Comparison of ENCODE assay signal across 8 cellular contexts in the genomic region with DNA sequence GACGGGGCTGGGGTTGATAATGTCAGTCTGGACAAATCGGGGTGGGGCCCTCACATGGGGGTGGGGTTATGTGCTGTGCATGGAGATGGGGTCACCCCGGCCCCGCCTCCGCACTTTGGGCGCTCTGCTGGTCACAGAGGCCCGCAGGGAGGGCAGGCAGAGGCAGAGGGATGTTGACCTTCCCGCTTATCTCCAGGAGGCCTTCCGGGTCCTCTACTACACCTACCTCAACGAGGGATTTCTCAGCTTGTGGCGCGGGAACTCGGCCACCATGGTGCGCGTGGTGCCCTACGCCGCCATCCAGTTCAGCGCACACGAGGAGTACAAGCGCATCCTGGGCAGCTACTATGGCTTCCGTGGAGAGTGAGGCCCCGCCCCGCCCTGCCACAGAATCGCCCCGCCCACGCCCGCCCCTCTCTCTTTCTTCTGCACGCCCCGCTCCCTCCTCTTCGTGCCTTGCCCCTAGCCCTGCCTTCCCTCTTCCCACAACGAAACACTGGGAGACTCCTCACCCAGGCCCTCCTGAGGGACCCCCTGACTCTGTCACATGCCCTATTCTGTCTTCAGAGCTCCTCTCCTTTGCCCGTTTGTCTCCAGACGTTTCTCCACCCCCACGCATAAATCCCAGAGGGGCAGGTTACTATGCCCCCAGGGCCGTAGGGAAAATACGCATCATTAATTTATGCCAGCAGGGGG. TPM values are rescaled to one million over a fixed set of nuclear protein-coding genes. Genes with fewer than 3 reads are reported as not detected.
DNase-seq lines count a peak whose midpoint lies in the region; ATAC-seq and TF ChIP-seq lines count a peak whose summit lies in the region.

No MANE protein-coding gene starts in this region.

- no peaks in the 10 kb centered on the region for H3K27me3 Mint-ChIP-seq in MCF 10A (ENCODE audit: insufficient read depth, unreplicated experiment)

- peak overlapping the region; percentile 50 to 71 for H3K27ac ChIP-seq in breast epithelium
- no peak overlapping the region for H3K27ac ChIP-seq in mammary epithelial cell (ENCODE audit: insufficient read depth, low read depth, low read length)
- H3K27ac ChIP-seq in aorta (ENCODE audit: low read depth in 1 of 2, low read length in 2 of 2): no peak overlapping the region

- CTCF ChIA-PET in MCF 10A (lab: Yijun Ruan, JAX) (no interaction called here), mammary epithelial cell (lab: Charles Lee; ENCODE audit: low non-redundant PET) (no interaction called here)

- no peaks in the 10 kb centered on the region for H3K9me3 ChIP-seq in breast epithelium
- no peaks in the 10 kb centered on the region for H3K9me3 ChIP-seq in mammary epithelial cell (replicated peaks; ENCODE audit: insufficient read depth, low read length)
- H3K9me3 ChIP-seq in aorta (ENCODE audit: control insufficient read depth, low read length): no peaks in the 10 kb centered on the region

- intact Hi-C loops in breast epithelium (cut with DNase I; ENCODE audit: low total_unique reads): no loop called here
- intact Hi-C loops in MCF 10A (cut with micrococcal nuclease): no loop called here
- intact Hi-C loops in mammary epithelial cell (cut with micrococcal nuclease): no loop called here
- intact Hi-C loops in aorta (cut with DNase I): no loop called here

- POLR2A ChIA-PET in MCF 10A (lab: Yijun Ruan, JAX): no interaction called here

- peak overlapping the region; percentile 52 for H2AFZ ChIP-seq in mammary epithelial cell (ENCODE audit: low read depth, low read length)

- TF ChIP-seq POLR2A in breast epithelium (IDR thresholded peaks at IDR 0.05): no peak

- no peak overlapping the region for H3K9ac ChIP-seq in mammary epithelial cell (ENCODE audit: insufficient read depth, low read length)

- ATAC-seq in aorta (ENCODE audit: low FRiP score) (peak; percentile 66), GM21528 (IDR thresholded peaks at IDR 0.05; ENCODE audit: low FRiP score, unreplicated experiment) (no peak)
- no peak for ATAC-seq in activated CD4-positive, CD25-positive, alpha-beta regulatory T cell treated with anti-CD3 and anti-CD28 coated beads, Interleukin-2, amount 50 U/mL, for 24 hours

- no peaks in the 10 kb centered on the region for H3K4me1 Mint-ChIP-seq in MCF 10A (ENCODE audit: insufficient read depth, unreplicated experiment)

- H3K4me1 ChIP-seq in breast epithelium (no peaks in the 10 kb centered on the region), mammary epithelial cell (ENCODE audit: insufficient read depth, low read length) (no peaks in the 10 kb centered on the region), aorta (ENCODE audit: control insufficient read depth in 1 of 2, insufficient read depth in 2 of 2, low read length in 2 of 2) (no peaks in the 10 kb centered on the region)

- H3K36me3 Mint-ChIP-seq in MCF 10A (ENCODE audit: insufficient read depth, unreplicated experiment): peaks cover 6% of the 10 kb centered on the region

- no peaks in the 10 kb centered on the region for H4K20me1 ChIP-seq in mammary epithelial cell (ENCODE audit: insufficient read depth, low read length)

- H3K27ac Mint-ChIP-seq in MCF 10A (ENCODE audit: low read depth, unreplicated experiment): no peak overlapping the region

- H3K27me3 ChIP-seq in breast epithelium (no peaks in the 10 kb centered on the region), mammary epithelial cell (ENCODE audit: insufficient read depth, low read length) (no peaks in the 10 kb centered on the region), kidney epithelial cell (ENCODE audit: control insufficient read depth, insufficient read depth, low read length) (peaks cover 3% of the 10 kb centered on the region), aorta (ENCODE audit: control insufficient read depth in 1 of 2, insufficient read depth in 2 of 2, low read length in 1 of 2) (no peaks in the 10 kb centered on the region)

- no peaks in the 10 kb centered on the region for H3K79me2 ChIP-seq in mammary epithelial cell (ENCODE audit: insufficient read depth, low read length)

- TF ChIP-seq CTCF in breast epithelium (IDR thresholded peaks at IDR 0.05) (no peak), MCF 10A (IDR thresholded peaks at IDR 0.05; ENCODE audit: unreplicated experiment) (no peak), mammary epithelial cell (conservative IDR thresholded peaks at IDR 0.05 in 1 of 2, IDR thresholded peaks at IDR 0.05 in 1 of 2; ENCODE audit: extremely low read depth in 1 of 2, insufficient read depth in 1 of 2, low read depth in 1 of 2, low read length in 2 of 2) (no peak), kidney epithelial cell (IDR thresholded peaks at IDR 0.05; ENCODE audit: insufficient read depth, low read length, poor library complexity, severe bottlenecking) (no peak)

- no peaks in the 10 kb centered on the region for H3K9me3 Mint-ChIP-seq in MCF 10A (ENCODE audit: unreplicated experiment)

- H3K4me3 ChIP-seq in breast epithelium (peak overlapping the region; percentile 27 to 70 (median 54)), mammary epithelial cell (replicated peaks in 1 of 3; ENCODE audit: insufficient read depth in 1 of 3, low read depth in 2 of 3, low read length in 3 of 3) (peak overlapping the region in 2 of 3 experiments; percentile 2 to 39), kidney epithelial cell (ENCODE audit: low read depth, low read length) (peak overlapping the region; percentile 50), aorta (ENCODE audit: low read length in 2 of 2) (no peak overlapping the region)

- no peak overlapping the region for H3K4me3 Mint-ChIP-seq in MCF 10A (ENCODE audit: unreplicated experiment)

- WGBS in mammary epithelial cell (ENCODE audit: low coverage, missing lambda C conversion rate): 50% methylated on average over 2 of the region's 36 CpGs
- 36 to 41% methylated on average over 30 to 36 of the region's 36 CpGs for WGBS in aorta, 2 donors

- BruUV-seq in MCF 10A (replicated peaks; lab: Mats Ljungman, UMichigan): no TSS peak
- BruUV-seq in mammary epithelial cell (replicated peaks; lab: Mats Ljungman, UMichigan): no TSS peak

- peak overlapping the region; percentile 53 for H3K4me2 ChIP-seq in mammary epithelial cell (ENCODE audit: insufficient read depth, low read depth, low read length)

- H3K36me3 ChIP-seq in breast epithelium (no peaks in the 10 kb centered on the region), mammary epithelial cell (ENCODE audit: insufficient read depth, low read length) (no peaks in the 10 kb centered on the region), kidney epithelial cell (ENCODE audit: control insufficient read depth, insufficient read depth, low read length) (no peaks in the 10 kb centered on the region), aorta (ENCODE audit: control insufficient read depth in 1 of 2, insufficient read depth in 2 of 2, low read length in 1 of 2) (peaks cover 0 to 1% of the 10 kb centered on the region in 2 donors)

- DNase-seq in breast epithelium (ENCODE audit: low spot score in 2 of 2) (peak in 1 of 2 donors; percentile 37), MCF 10A (ENCODE audit: unreplicated experiment) (no peak), mammary epithelial cell (no peak), kidney epithelial cell (ENCODE audit: low read depth) (no peak), aorta (peak; percentile 59 to 83), NK-92 (lab: John Stamatoyannopoulos, UW; ENCODE audit: unreplicated experiment) (no peak)

- in situ Hi-C loops in mammary epithelial cell (cut with MboI; ENCODE audit: low sequenced_read_pairs in 2 of 2): no loop called here

- dilution Hi-C loops in mammary epithelial cell (cut with HindIII; ENCODE audit: low sequenced_read_pairs): loop anchor here (5.0 kb wide), 1 partner anchor 63 kb away; no protein-coding TSS in a partner anchor

RNA-seq across cellular contexts. Expression of gene TMEM161A, which starts 32.8 kb away (rescaled TPM):
- total RNA-seq in breast epithelium (10 to 100 TPM; 13.8 to 20.3 (median 18.0) TPM), MCF 10A (2022) (34.8 and 36.1 TPM in 2 replicates), mammary epithelial cell (10 to 100 TPM; 21.5 to 33.0 TPM), kidney epithelial cell (24.5 and 42.6 TPM in 2 replicates), aorta (10 to 100 TPM; 11.6 to 18.1 TPM)
- polyA plus RNA-seq in mammary epithelial cell (27.2 TPM), aorta (10 to 100 TPM in 1 of 2 donors, 1 to 10 TPM in 1; 7.6 to 53.3 TPM)
- polyA minus RNA-seq in mammary epithelial cell: 24.2 TPM

RNA-seq across cellular contexts. Expression of gene SLC25A42, which starts 41.7 kb away (rescaled TPM):
- total RNA-seq in breast epithelium (10 to 100 TPM in 1 of 3 donors, 1 to 10 TPM in 2; 6.4 to 12.8 (median 9.8) TPM), MCF 10A (2022) (3.1 and 3.7 TPM in 2 replicates), mammary epithelial cell (1 to 10 TPM; 3.0 to 5.1 TPM), kidney epithelial cell (2.8 and 3.0 TPM in 2 replicates), aorta (10 to 100 TPM in 1 of 2 donors, 1 to 10 TPM in 1; 9.4 to 10.3 TPM)
- polyA plus RNA-seq in mammary epithelial cell (3.0 TPM), aorta (10 to 100 TPM in 1 of 2 donors, 1 to 10 TPM in 1; 3.8 to 12.5 TPM)
- 0.26 TPM for polyA minus RNA-seq in mammary epithelial cell

Comparison
In these comparisons a context has a peak if more than half of its experiments do, and no peak if none do; other contexts are left out.
1. H3K27ac ChIP-seq: peak in breast epithelium (2 of 2); none in mammary epithelial cell (single experiment) and aorta (0 of 2).
2. DNase-seq: peak in aorta (2 of 2); none in MCF 10A (single experiment), mammary epithelial cell (single experiment), kidney epithelial cell (single experiment) and NK-92 (single experiment).
3. H3K4me3 ChIP-seq: peak in breast epithelium (3 of 3), mammary epithelial cell (2 of 3) and kidney epithelial cell (single experiment); none in aorta (0 of 2).